ENCODE assay signal across 10 cellular contexts in genomic region chr1:63772876-63773275, GRCh38. TPM values are rescaled to one million over a fixed set of nuclear protein-coding genes. Genes with fewer than 3 reads are reported as not detected.
A peak's percentile ranks its signal among the peaks of the same experiment; 100 is the strongest.
DNase-seq lines count a peak whose midpoint lies in the region; ATAC-seq and TF ChIP-seq lines count a peak whose summit lies in the region.
"Had no signal": no experiment of that assay in that cellular context is flagged by ENCODE, and none has a peak within 500 bp of the region (broad histone marks: within the 10 kb centered on the region; RNA-seq: fewer than 3 reads in every experiment).

No MANE protein-coding gene starts in this region.

- H3K27me3 Mint-ChIP-seq in activated T-cell treated with anti-CD3 and anti-CD28 coated beads, Interleukin-2, amount 50 U/mL, for 4 hours (ENCODE audit: low read depth): peaks cover 53% of the 10 kb centered on the region
- peaks cover 71% of the 10 kb centered on the region for H3K27me3 Mint-ChIP-seq in central memory CD8-positive, alpha-beta T cell
- H3K27me3 Mint-ChIP-seq in progenitor cell of endocrine pancreas: no peaks in the 10 kb centered on the region

- H3K27ac Mint-ChIP-seq in central memory CD8-positive, alpha-beta T cell (ENCODE audit: low read depth): no peak overlapping the region
- peak overlapping the region; percentile 88 for H3K27ac Mint-ChIP-seq in progenitor cell of endocrine pancreas

- no peaks in the 10 kb centered on the region for H3K9me3 Mint-ChIP-seq in activated T-cell treated with anti-CD3 and anti-CD28 coated beads, Interleukin-2, amount 50 U/mL, for 4 hours
- no peaks in the 10 kb centered on the region for H3K9me3 Mint-ChIP-seq in central memory CD8-positive, alpha-beta T cell
- H3K9me3 Mint-ChIP-seq in progenitor cell of endocrine pancreas (ENCODE audit: low read depth): no peaks in the 10 kb centered on the region

- H3K4me3 ChIP-seq in LNCaP clone FGC (ENCODE audit: low read depth, low read length): no peak overlapping the region

- H3K4me3 Mint-ChIP-seq in activated T-cell treated with anti-CD3 and anti-CD28 coated beads, Interleukin-2, amount 50 U/mL, for 4 hours: peak overlapping the region; percentile 77
- peak overlapping the region; percentile 27 for H3K4me3 Mint-ChIP-seq in central memory CD8-positive, alpha-beta T cell
- peak overlapping the region; percentile 87 for H3K4me3 Mint-ChIP-seq in progenitor cell of endocrine pancreas (ENCODE audit: low read depth)

- H3K4me1 Mint-ChIP-seq in activated T-cell treated with anti-CD3 and anti-CD28 coated beads, Interleukin-2, amount 50 U/mL, for 4 hours (ENCODE audit: low read depth): peaks cover 19% of the 10 kb centered on the region
- H3K4me1 Mint-ChIP-seq in central memory CD8-positive, alpha-beta T cell: no peaks in the 10 kb centered on the region
- H3K4me1 Mint-ChIP-seq in progenitor cell of endocrine pancreas (ENCODE audit: low read depth): peaks cover 55% of the 10 kb centered on the region

- DNase-seq in activated T-cell treated with anti-CD3 and anti-CD28 coated beads, Interleukin-2, amount 50 U/mL, for 4 hours: no peak
- no peak for DNase-seq in activated T-cell treated with anti-CD3 and anti-CD28 coated beads, Interleukin-2, amount 50 U/mL, for 1 hour
- DNase-seq in LNCaP clone FGC (ENCODE audit: low read depth): peak; percentile 43
- no peak for DNase-seq in central memory CD8-positive, alpha-beta T cell (ENCODE audit: low spot score in 2 of 2)
- no peak for DNase-seq in progenitor cell of endocrine pancreas (ENCODE audit: low spot score, unreplicated experiment)
- no peak for DNase-seq in stimulated activated naive CD4-positive, alpha-beta T cell (lab: John Stamatoyannopoulos, UW)
- no peak for DNase-seq in hypothalamus (lab: John Stamatoyannopoulos, UW)
- DNase-seq: heart right ventricle, NCI-H1105 had no signal

- no peaks in the 10 kb centered on the region for H3K36me3 Mint-ChIP-seq in activated T-cell treated with anti-CD3 and anti-CD28 coated beads, Interleukin-2, amount 50 U/mL, for 4 hours (ENCODE audit: insufficient read depth)
- no peaks in the 10 kb centered on the region for H3K36me3 Mint-ChIP-seq in central memory CD8-positive, alpha-beta T cell (ENCODE audit: insufficient read depth)
- H3K36me3 Mint-ChIP-seq in progenitor cell of endocrine pancreas (ENCODE audit: insufficient read depth): no peaks in the 10 kb centered on the region

- ATAC-seq in activated T-cell treated with anti-CD3 and anti-CD28 coated beads, Interleukin-2, amount 50 U/mL, for 4 hours: no peak
- no peak for ATAC-seq in central memory CD8-positive, alpha-beta T cell (replicated peaks; ENCODE audit: extremely low read depth, poor library complexity, severe bottlenecking)
- no peak for ATAC-seq in HG02852 (IDR thresholded peaks at IDR 0.05; ENCODE audit: unreplicated experiment)

- TF ChIP-seq CTCF in LNCaP clone FGC (IDR thresholded peaks at IDR 0.05; ENCODE audit: control insufficient read depth, extremely low read depth, insufficient read depth) (no peak), progenitor cell of endocrine pancreas (IDR thresholded peaks at IDR 0.05; ENCODE audit: unreplicated experiment) (no peak)

RNA-seq across cellular contexts. Expression of gene ROR1, which starts 0.9 kb away (rescaled TPM):
- total RNA-seq in activated T-cell treated with anti-CD3 and anti-CD28 coated beads, Interleukin-2, amount 50 U/mL, for 4 hours: under 1 TPM; 0.08 to 0.38 (median 0.18) TPM
- 61.3 and 63.8 TPM in 2 replicates for total RNA-seq in progenitor cell of endocrine pancreas

Comparison
In these comparisons a context has a peak if more than half of its experiments do, and no peak if none do; other contexts are left out.
1. H3K4me3 Mint-ChIP-seq: peak in every context shown above with its lines; median percentile 87 in progenitor cell of endocrine pancreas; 77 in activated T-cell treated with anti-CD3 and anti-CD28 coated beads, Interleukin-2, amount 50 U/mL, for 4 hours; 27 in central memory CD8-positive, alpha-beta T cell.
2. RNA of gene ROR1, which starts 0.9 kb away (total RNA-seq): 61.3 to 63.8 TPM in progenitor cell of endocrine pancreas; 0.08 to 0.38 TPM in activated T-cell treated with anti-CD3 and anti-CD28 coated beads, Interleukin-2, amount 50 U/mL, for 4 hours; every median in the first group is over 10 times any median in the second.